1 cellular context compared by ENCODE assay signal in genomic region chr5:172665049-172665541, GRCh38.
TF ChIP-seq lines count a peak whose summit lies in the region.

No MANE protein-coding gene starts in this region.

TF ChIP-seq in H1, 55 proteins besides CTCF, POLR2A, EP300 and RAD21:
- TF ChIP-seq KDM1A (IDR thresholded peaks at IDR 0.05; ENCODE audit: borderline replicate concordance, low read length) (no peak), SP1 (IDR thresholded peaks at IDR 0.05; ENCODE audit: low read depth, low read length) (no peak), GABPA (IDR thresholded peaks at IDR 0.05; ENCODE audit: borderline replicate concordance, insufficient read depth, low read length) (no peak), JUND (IDR thresholded peaks at IDR 0.05; ENCODE audit: low read length) (no peak), CBX5 (IDR thresholded peaks at IDR 0.05; ENCODE audit: low read depth, low read length) (no peak), KDM5A (IDR thresholded peaks at IDR 0.05; ENCODE audit: low read length) (no peak), EGR1 (IDR thresholded peaks at IDR 0.05; ENCODE audit: borderline replicate concordance, low read depth, low read length) (no peak), ASH2L (IDR thresholded peaks at IDR 0.05; ENCODE audit: low read length) (no peak), MAFK (IDR thresholded peaks at IDR 0.05; ENCODE audit: low read depth, low read length) (no peak), BCL11A (IDR thresholded peaks at IDR 0.05; ENCODE audit: low read depth in 2 of 2, low read length in 2 of 2) (no peak), E2F6 (IDR thresholded peaks at IDR 0.05) (no peak), CHD7 (IDR thresholded peaks at IDR 0.05; ENCODE audit: insufficient replicate concordance, low read length) (no peak), CBX8 (IDR thresholded peaks at IDR 0.05; ENCODE audit: borderline replicate concordance, low read depth, low read length) (no peak)
